9 cellular contexts compared by ENCODE assay signal in genomic region chr5:141492168-141492885, GRCh38. TPM values are rescaled to one million over a fixed set of nuclear protein-coding genes. Genes with fewer than 3 reads are reported as not detected.
A peak's percentile ranks its signal among the peaks of the same experiment; 100 is the strongest.
DNase-seq lines count a peak whose midpoint lies in the region; ATAC-seq, FAIRE-seq and TF ChIP-seq lines count a peak whose summit lies in the region.
"Had no signal": no experiment of that assay in that cellular context is flagged by ENCODE, and none has a peak within 500 bp of the region (broad histone marks: within the 10 kb centered on the region; RNA-seq: fewer than 3 reads in every experiment).

No MANE protein-coding gene starts in this region.

- peak; percentile 97 for FAIRE-seq in GM12891 (lab: Jason Lieb, UNC)
- FAIRE-seq: islet of Langerhans had no signal

- 44 to 69% methylated on average over 31 to 65 of the region's 68 CpGs for WGBS in body of pancreas, 2 donors

- no peaks in the 10 kb centered on the region for H3K4me1 ChIP-seq in body of pancreas

- no peak overlapping the region for H3K4me3 ChIP-seq in body of pancreas

- H3K36me3 ChIP-seq in body of pancreas (replicated peaks in 1 of 2; ENCODE audit: insufficient read depth in 1 of 2, low read depth in 2 of 2): no peaks in the 10 kb centered on the region

- ATAC-seq in HG02588 (IDR thresholded peaks at IDR 0.05; ENCODE audit: unreplicated experiment) (peak; percentile 58), natural killer cell (peak; percentile 41 to 84 (median 73)), body of pancreas (no peak)
- ATAC-seq in activated T-helper 17 cell treated with anti-CD3 and anti-CD28 coated beads, Interleukin-2, amount 50 U/mL, for 72 hours (replicated peaks): peak; percentile 49

- H3K4me1 Mint-ChIP-seq in activated T-helper 17 cell treated with anti-CD3 and anti-CD28 coated beads, Interleukin-2, amount 50 U/mL, for 72 hours: peaks cover 9% of the 10 kb centered on the region
- peaks cover 10 to 18% of the 10 kb centered on the region in 2 donors for H3K4me1 Mint-ChIP-seq in natural killer cell

- H3K9me3 ChIP-seq in body of pancreas: no peaks in the 10 kb centered on the region

- H3K27me3 ChIP-seq in body of pancreas: no peaks in the 10 kb centered on the region

- H3K27ac ChIP-seq in body of pancreas: no peak overlapping the region

- peak overlapping the region; percentile 72 for H3K4me3 Mint-ChIP-seq in activated T-helper 17 cell treated with anti-CD3 and anti-CD28 coated beads, Interleukin-2, amount 50 U/mL, for 72 hours
- H3K4me3 Mint-ChIP-seq in natural killer cell: peak overlapping the region; percentile 93

- intact Hi-C loops in natural killer cell (cut with micrococcal nuclease) (no loop called here), body of pancreas (cut with DNase I) (no loop called here)

- no peak for TF ChIP-seq CTCF in natural killer cell (IDR thresholded peaks at IDR 0.05)
- TF ChIP-seq CTCF in body of pancreas (IDR thresholded peaks at IDR 0.05): no peak

- no peak overlapping the region for H3K27ac Mint-ChIP-seq in activated T-helper 17 cell treated with anti-CD3 and anti-CD28 coated beads, Interleukin-2, amount 50 U/mL, for 72 hours
- H3K27ac Mint-ChIP-seq in natural killer cell: no peak overlapping the region

- DNase-seq in GM12891 (ENCODE audit: insufficient read length, low spot score) (no peak), natural killer cell (no peak), HT-29 (ENCODE audit: low spot score) (no peak), body of pancreas (no peak), hippocampal formation (lab: John Stamatoyannopoulos, UW) (no peak), middle frontal gyrus (ENCODE audit: extremely low spot score, low spot score) (no peak)

- TF ChIP-seq POLR2A in GM12891 (IDR thresholded peaks at IDR 0.05; ENCODE audit: low read depth, low read length) (no peak), body of pancreas (IDR thresholded peaks at IDR 0.05) (no peak)

- H3K9me3 Mint-ChIP-seq in activated T-helper 17 cell treated with anti-CD3 and anti-CD28 coated beads, Interleukin-2, amount 50 U/mL, for 72 hours: no peaks in the 10 kb centered on the region
- H3K9me3 Mint-ChIP-seq in natural killer cell: no peaks in the 10 kb centered on the region

- peaks cover 63% of the 10 kb centered on the region for H3K27me3 Mint-ChIP-seq in activated T-helper 17 cell treated with anti-CD3 and anti-CD28 coated beads, Interleukin-2, amount 50 U/mL, for 72 hours
- H3K27me3 Mint-ChIP-seq in natural killer cell (ENCODE audit: low read depth in 2 of 2): peaks cover 41 to 48% of the 10 kb centered on the region in 2 donors

- H3K36me3 Mint-ChIP-seq in activated T-helper 17 cell treated with anti-CD3 and anti-CD28 coated beads, Interleukin-2, amount 50 U/mL, for 72 hours (ENCODE audit: low read depth): peaks cover 12% of the 10 kb centered on the region
- H3K36me3 Mint-ChIP-seq in natural killer cell: no peaks in the 10 kb centered on the region

TF ChIP-seq in GM12891, 5 proteins besides CTCF, POLR2A, EP300 and RAD21:
- no peak for TF ChIP-seq POU2F2 (IDR thresholded peaks at IDR 0.05; ENCODE audit: low read depth, low read length)
- TF ChIP-seq POLR2AphosphoS5 (IDR thresholded peaks at IDR 0.05; ENCODE audit: low read depth, low read length): no peak
- TF ChIP-seq PAX5 (IDR thresholded peaks at IDR 0.05; ENCODE audit: insufficient read depth, low read length, severe bottlenecking): no peak
- TF ChIP-seq SPI1 (IDR thresholded peaks at IDR 0.05; ENCODE audit: low read depth, low read length): peak; percentile 50; the same call in 1 of the 2 replicates

RNA-seq across cellular contexts. Expression of gene PCDHGC5, which starts 3.4 kb away (rescaled TPM):
- polyA plus RNA-seq in GM12891 (2012; ENCODE audit: low read depth, missing spikeins): 0.05 TPM
- total RNA-seq in activated T-helper 17 cell treated with anti-CD3 and anti-CD28 coated beads, Interleukin-2, amount 50 U/mL, for 72 hours: not detected
- total RNA-seq in natural killer cell: under 1 TPM; 0.31 to 0.97 (median 0.50) TPM
- 0.61 TPM in 1 of 2 replicates, not detected in the other for total RNA-seq in HT-29 (2014; rRNA removed; shearing (Covaris generic))
- total RNA-seq in body of pancreas: 1 to 10 TPM; 2.0 to 3.1 TPM

RNA-seq across cellular contexts. Expression of gene PCDHGC4, which starts 7.5 kb away (rescaled TPM):
- 0.14 TPM for polyA plus RNA-seq in GM12891 (2012; ENCODE audit: low read depth, missing spikeins)
- total RNA-seq in activated T-helper 17 cell treated with anti-CD3 and anti-CD28 coated beads, Interleukin-2, amount 50 U/mL, for 72 hours: not detected
- under 1 TPM; 0.31 to 0.84 (median 0.45) TPM for total RNA-seq in natural killer cell
- 1.7 TPM in 1 of 2 replicates, not detected in the other for total RNA-seq in HT-29 (2014; rRNA removed; shearing (Covaris generic))
- total RNA-seq in body of pancreas: 1 to 10 TPM; 1.6 to 2.0 TPM

RNA-seq across cellular contexts. Expression of gene PCDHGC3, which starts 16.6 kb away (rescaled TPM):
- polyA plus RNA-seq in GM12891 (2012; ENCODE audit: low read depth, missing spikeins): 8.0 TPM
- total RNA-seq in activated T-helper 17 cell treated with anti-CD3 and anti-CD28 coated beads, Interleukin-2, amount 50 U/mL, for 72 hours: under 1 TPM in 1 of 2 donors, not detected in 1; 0.56 TPM
- 1 to 10 TPM in 1 of 3 donors, under 1 TPM in 2; 0.68 to 1.5 (median 0.75) TPM for total RNA-seq in natural killer cell
- total RNA-seq in HT-29 (2014; rRNA removed; shearing (Covaris generic)): 1.8 and 2.1 TPM in 2 replicates
- total RNA-seq in body of pancreas: 10 to 100 TPM in 1 of 2 donors, 1 to 10 TPM in 1; 9.6 to 16.1 TPM
